ENCODE assay signal across 10 cellular contexts in genomic region chr14:71752111-71752738, GRCh38.
A peak's percentile ranks its signal among the peaks of the same experiment; 100 is the strongest.
DNase-seq lines count a peak whose midpoint lies in the region; ATAC-seq, FAIRE-seq and TF ChIP-seq lines count a peak whose summit lies in the region.
"Had no signal": no experiment of that assay in that cellular context is flagged by ENCODE, and none has a peak within 500 bp of the region (broad histone marks: within the 10 kb centered on the region; RNA-seq: fewer than 3 reads in every experiment).

No MANE protein-coding gene starts in this region.

- POLR2A ChIA-PET in PC-9 (lab: Charles Lee; ENCODE audit: unreplicated experiment), result no interaction called here

- no peaks in the 10 kb centered on the region for H3K9me3 ChIP-seq in PC-9 (ENCODE audit: insufficient read depth, low read depth)

- H3K36me3 ChIP-seq in GM23338 (ENCODE audit: insufficient read depth) (no peaks in the 10 kb centered on the region), PC-9 (ENCODE audit: low read depth) (no peaks in the 10 kb centered on the region)

- H4K20me1 ChIP-seq in GM23338 (replicated peaks; ENCODE audit: insufficient read depth) (no peaks in the 10 kb centered on the region), PC-9 (ENCODE audit: insufficient read depth) (no peaks in the 10 kb centered on the region)

- H3F3A ChIP-seq in GM23338 (replicated peaks; ENCODE audit: low read depth) (no peaks in the 10 kb centered on the region), PC-9 (ENCODE audit: insufficient read depth, low read depth) (no peaks in the 10 kb centered on the region)

- H3K4me1 ChIP-seq in GM23338 (ENCODE audit: insufficient read depth) (no peaks in the 10 kb centered on the region), PC-9 (replicated peaks; ENCODE audit: insufficient read depth) (0 out of 2 replicates have a peak, but pooled peaks cover 5% of the 10 kb centered on the region)

- intact Hi-C loops in PC-9 (cut with micrococcal nuclease; ENCODE audit: unreplicated experiment) (loop anchor here (2.0 kb wide), 1 partner anchor 431 kb away; the partner anchor contains the start of gene SIPA1L1), sciatic nerve (cut with DNase I) (loop anchor here (5.0 to 10.0 kb wide), 2 partner anchors 427 to 615 kb away; partner anchors contain the start of gene SIPA1L1)

- ATAC-seq in GM23338 (no peak), sciatic nerve (peak; percentile 37)

- peaks cover 4% of the 10 kb centered on the region for H3K27me3 Mint-ChIP-seq in GM23338 (ENCODE audit: insufficient read depth, low read depth, poor library complexity)

- BruUV-seq in PC-9 (replicated peaks; lab: Mats Ljungman, UMichigan), result no TSS peak

- TF ChIP-seq CTCF in GM23338 (conservative IDR thresholded peaks at IDR 0.05; ENCODE audit: low read depth in 2 of 2) (no peak), PC-9 (conservative IDR thresholded peaks at IDR 0.05) (no peak)

- H3K79me2 ChIP-seq in GM23338 (replicated peaks; ENCODE audit: insufficient read depth) (no peaks in the 10 kb centered on the region), PC-9 (ENCODE audit: low read depth) (no peaks in the 10 kb centered on the region)

- FAIRE-seq in urothelium cell line (lab: Jason Lieb, UNC), result no peak

- no peak overlapping the region for H3K4me3 Mint-ChIP-seq in GM23338
- H3K4me3 Mint-ChIP-seq: B cell; CD4-positive, CD25-positive, alpha-beta regulatory T cell; H9 had no signal

- DNase-seq in GM23338 (ENCODE audit: low spot score) (no peak), PC-9 (no peak), islet precursor cell (peak; percentile 43), sciatic nerve (ENCODE audit: low spot score) (no peak), NCI-H1092 treated with DMSO at 0.1 percent for 48 hours (lab: John Stamatoyannopoulos, UW) (no peak), urothelium cell line (ENCODE audit: low spot score) (no peak)
- DNase-seq in activated CD4-positive, alpha-beta T cell treated with anti-CD3 and anti-CD28 coated beads, Interleukin-2, amount 50 U/mL, for 4 hours, result no peak

- H3K36me3 Mint-ChIP-seq in GM23338 (ENCODE audit: low read depth), result peaks cover 14% of the 10 kb centered on the region
- H3K36me3 Mint-ChIP-seq: CD4-positive, CD25-positive, alpha-beta regulatory T cell had no signal

- 0 out of 2 replicates have a peak overlapping the region, but pooled peaks have one; percentile 28 for H3K4me2 ChIP-seq in GM23338
- peak overlapping the region; percentile 70; the same call in 1 of the 2 replicates for H3K4me2 ChIP-seq in PC-9

- H3K4me3 ChIP-seq in GM23338 (no peak overlapping the region), PC-9 (no peak overlapping the region)

- no peak overlapping the region for H3K27ac Mint-ChIP-seq in GM23338
- H3K27ac Mint-ChIP-seq: B cell; CD4-positive, CD25-positive, alpha-beta regulatory T cell had no signal

- H3K27me3 ChIP-seq in GM23338 (ENCODE audit: insufficient read depth) (no peaks in the 10 kb centered on the region), PC-9 (ENCODE audit: insufficient read depth, low read depth) (no peaks in the 10 kb centered on the region)

- H3K9me2 ChIP-seq in GM23338 (ENCODE audit: insufficient read depth), result no peaks in the 10 kb centered on the region
- no peaks in the 10 kb centered on the region for H3K9me2 ChIP-seq in PC-9 (ENCODE audit: insufficient read depth)

- peak overlapping the region; percentile 90 for H2AFZ ChIP-seq in GM23338
- peak overlapping the region; percentile 80; the same call in 1 of the 2 replicates for H2AFZ ChIP-seq in PC-9

- peaks cover 21% of the 10 kb centered on the region for H3K9me3 Mint-ChIP-seq in GM23338

- H3K4me1 Mint-ChIP-seq in GM23338, result peaks cover 14% of the 10 kb centered on the region
- H3K4me1 Mint-ChIP-seq: B cell had no signal

- H3K27ac ChIP-seq in GM23338 (ENCODE audit: low read depth) (no peak overlapping the region), PC-9 (no peak overlapping the region)

- CTCF ChIA-PET in PC-9 (lab: Charles Lee), result interaction anchor here (1.3 to 1.7 kb wide), 2 partner anchors 610 to 648 kb away, joined by 6 to 9 read pairs; no protein-coding TSS in a partner anchor

TF ChIP-seq in GM23338, 12 proteins besides CTCF, POLR2A, EP300 and RAD21 (continues in another document):
- no peak for TF ChIP-seq EZH2 (IDR thresholded peaks at IDR 0.05; ENCODE audit: low read depth, unreplicated experiment)
- TF ChIP-seq ZNF331 (CRISPR knock-in tag; IDR thresholded peaks at IDR 0.05; ENCODE audit: low read depth), result no peak
- TF ChIP-seq, protein P1, sequence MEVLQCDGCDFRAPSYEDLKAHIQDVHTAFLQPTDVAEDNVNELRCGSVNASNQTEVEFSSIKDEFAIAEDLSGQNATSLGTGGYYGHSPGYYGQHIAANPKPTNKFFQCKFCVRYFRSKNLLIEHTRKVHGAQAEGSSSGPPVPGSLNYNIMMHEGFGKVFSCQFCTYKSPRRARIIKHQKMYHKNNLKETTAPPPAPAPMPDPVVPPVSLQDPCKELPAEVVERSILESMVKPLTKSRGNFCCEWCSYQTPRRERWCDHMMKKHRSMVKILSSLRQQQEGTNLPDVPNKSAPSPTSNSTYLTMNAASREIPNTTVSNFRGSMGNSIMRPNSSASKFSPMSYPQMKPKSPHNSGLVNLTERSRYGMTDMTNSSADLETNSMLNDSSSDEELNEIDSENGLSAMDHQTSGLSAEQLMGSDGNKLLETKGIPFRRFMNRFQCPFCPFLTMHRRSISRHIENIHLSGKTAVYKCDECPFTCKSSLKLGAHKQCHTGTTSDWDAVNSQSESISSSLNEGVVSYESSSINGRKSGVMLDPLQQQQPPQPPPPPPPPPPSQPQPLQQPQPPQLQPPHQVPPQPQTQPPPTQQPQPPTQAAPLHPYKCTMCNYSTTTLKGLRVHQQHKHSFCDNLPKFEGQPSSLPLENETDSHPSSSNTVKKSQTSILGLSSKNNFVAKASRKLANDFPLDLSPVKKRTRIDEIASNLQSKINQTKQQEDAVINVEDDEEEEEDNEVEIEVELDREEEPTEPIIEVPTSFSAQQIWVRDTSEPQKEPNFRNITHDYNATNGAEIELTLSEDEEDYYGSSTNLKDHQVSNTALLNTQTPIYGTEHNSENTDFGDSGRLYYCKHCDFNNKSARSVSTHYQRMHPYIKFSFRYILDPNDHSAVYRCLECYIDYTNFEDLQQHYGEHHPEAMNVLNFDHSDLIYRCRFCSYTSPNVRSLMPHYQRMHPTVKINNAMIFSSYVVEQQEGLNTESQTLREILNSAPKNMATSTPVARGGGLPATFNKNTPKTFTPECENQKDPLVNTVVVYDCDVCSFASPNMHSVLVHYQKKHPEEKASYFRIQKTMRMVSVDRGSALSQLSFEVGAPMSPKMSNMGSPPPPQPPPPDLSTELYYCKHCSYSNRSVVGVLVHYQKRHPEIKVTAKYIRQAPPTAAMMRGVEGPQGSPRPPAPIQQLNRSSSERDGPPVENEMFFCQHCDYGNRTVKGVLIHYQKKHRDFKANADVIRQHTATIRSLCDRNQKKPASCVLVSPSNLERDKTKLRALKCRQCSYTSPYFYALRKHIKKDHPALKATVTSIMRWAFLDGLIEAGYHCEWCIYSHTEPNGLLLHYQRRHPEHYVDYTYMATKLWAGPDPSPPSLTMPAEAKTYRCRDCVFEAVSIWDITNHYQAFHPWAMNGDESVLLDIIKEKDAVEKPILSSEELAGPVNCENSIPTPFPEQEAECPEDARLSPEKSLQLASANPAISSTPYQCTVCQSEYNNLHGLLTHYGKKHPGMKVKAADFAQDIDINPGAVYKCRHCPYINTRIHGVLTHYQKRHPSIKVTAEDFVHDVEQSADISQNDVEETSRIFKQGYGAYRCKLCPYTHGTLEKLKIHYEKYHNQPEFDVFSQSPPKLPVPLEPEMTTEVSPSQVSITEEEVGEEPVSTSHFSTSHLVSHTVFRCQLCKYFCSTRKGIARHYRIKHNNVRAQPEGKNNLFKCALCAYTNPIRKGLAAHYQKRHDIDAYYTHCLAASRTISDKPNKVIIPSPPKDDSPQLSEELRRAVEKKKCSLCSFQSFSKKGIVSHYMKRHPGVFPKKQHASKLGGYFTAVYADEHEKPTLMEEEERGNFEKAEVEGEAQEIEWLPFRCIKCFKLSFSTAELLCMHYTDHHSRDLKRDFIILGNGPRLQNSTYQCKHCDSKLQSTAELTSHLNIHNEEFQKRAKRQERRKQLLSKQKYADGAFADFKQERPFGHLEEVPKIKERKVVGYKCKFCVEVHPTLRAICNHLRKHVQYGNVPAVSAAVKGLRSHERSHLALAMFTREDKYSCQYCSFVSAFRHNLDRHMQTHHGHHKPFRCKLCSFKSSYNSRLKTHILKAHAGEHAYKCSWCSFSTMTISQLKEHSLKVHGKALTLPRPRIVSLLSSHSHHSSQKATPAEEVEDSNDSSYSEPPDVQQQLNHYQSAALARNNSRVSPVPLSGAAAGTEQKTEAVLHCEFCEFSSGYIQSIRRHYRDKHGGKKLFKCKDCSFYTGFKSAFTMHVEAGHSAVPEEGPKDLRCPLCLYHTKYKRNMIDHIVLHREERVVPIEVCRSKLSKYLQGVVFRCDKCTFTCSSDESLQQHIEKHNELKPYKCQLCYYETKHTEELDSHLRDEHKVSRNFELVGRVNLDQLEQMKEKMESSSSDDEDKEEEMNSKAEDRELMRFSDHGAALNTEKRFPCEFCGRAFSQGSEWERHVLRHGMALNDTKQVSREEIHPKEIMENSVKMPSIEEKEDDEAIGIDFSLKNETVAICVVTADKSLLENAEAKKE (CRISPR knock-in tag; IDR thresholded peaks at IDR 0.05), result no peak
- TF ChIP-seq CREB1 (CRISPR knock-in tag; IDR thresholded peaks at IDR 0.05; ENCODE audit: low read depth), result no peak
- TF ChIP-seq, protein P2, sequence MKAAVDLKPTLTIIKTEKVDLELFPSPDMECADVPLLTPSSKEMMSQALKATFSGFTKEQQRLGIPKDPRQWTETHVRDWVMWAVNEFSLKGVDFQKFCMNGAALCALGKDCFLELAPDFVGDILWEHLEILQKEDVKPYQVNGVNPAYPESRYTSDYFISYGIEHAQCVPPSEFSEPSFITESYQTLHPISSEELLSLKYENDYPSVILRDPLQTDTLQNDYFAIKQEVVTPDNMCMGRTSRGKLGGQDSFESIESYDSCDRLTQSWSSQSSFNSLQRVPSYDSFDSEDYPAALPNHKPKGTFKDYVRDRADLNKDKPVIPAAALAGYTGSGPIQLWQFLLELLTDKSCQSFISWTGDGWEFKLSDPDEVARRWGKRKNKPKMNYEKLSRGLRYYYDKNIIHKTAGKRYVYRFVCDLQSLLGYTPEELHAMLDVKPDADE (IDR thresholded peaks at IDR 0.05), result no peak
- no peak for TF ChIP-seq NANOG (IDR thresholded peaks at IDR 0.05; ENCODE audit: borderline replicate concordance)
- no peak for TF ChIP-seq ZNF114 (CRISPR knock-in tag; IDR thresholded peaks at IDR 0.05)
- no peak for TF ChIP-seq EZH2phosphoT487 (IDR thresholded peaks at IDR 0.05; ENCODE audit: unreplicated experiment)
